9 cellular contexts compared by ENCODE assay signal in genomic region chr3:151890721-151891141, GRCh38. TPM values are rescaled to one million over a fixed set of nuclear protein-coding genes. Genes with fewer than 3 reads are reported as not detected.
DNase-seq lines count a peak whose midpoint lies in the region; ATAC-seq and TF ChIP-seq lines count a peak whose summit lies in the region.
"Had no signal": no experiment of that assay in that cellular context is flagged by ENCODE, and none has a peak within 500 bp of the region (broad histone marks: within the 10 kb centered on the region; RNA-seq: fewer than 3 reads in every experiment).

No MANE protein-coding gene starts in this region.

- H3K4me3 Mint-ChIP-seq in effector memory CD8-positive, alpha-beta T cell: peak overlapping the region in 1 of 2 donors; percentile 4

- no peaks in the 10 kb centered on the region for H3K36me3 ChIP-seq in vagina

- no peaks in the 10 kb centered on the region for H3K4me1 ChIP-seq in vagina

- H3K4me1 Mint-ChIP-seq in effector memory CD8-positive, alpha-beta T cell (ENCODE audit: low read depth in 2 of 2): peaks cover 17 to 26% of the 10 kb centered on the region in 2 donors

- intact Hi-C loops in vagina (cut with DNase I): no loop called here

- no peak overlapping the region for H3K4me3 ChIP-seq in vagina
- H3K4me3 ChIP-seq: lung had no signal

- H3K9me3 Mint-ChIP-seq in effector memory CD8-positive, alpha-beta T cell: no peaks in the 10 kb centered on the region

- no peak for TF ChIP-seq CTCF in vagina (IDR thresholded peaks at IDR 0.05)

- no peaks in the 10 kb centered on the region for H3K36me3 Mint-ChIP-seq in effector memory CD8-positive, alpha-beta T cell (ENCODE audit: insufficient read depth)

- DNase-seq in NCI-H146 treated with DMSO at 0.1 percent for 48 hours (lab: John Stamatoyannopoulos, UW; ENCODE audit: unreplicated experiment) (peak; percentile 100), GM03348 (ENCODE audit: low spot score) (no peak), vagina (ENCODE audit: extremely low spot score in 2 of 2) (no peak)
- DNase-seq in effector memory CD8-positive, alpha-beta T cell: no peak
- no peak for DNase-seq in activated CD4-positive, alpha-beta T cell treated with anti-CD3 and anti-CD28 coated beads, Interleukin-2, amount 50 U/mL, for 4 hours

- ATAC-seq in GM18508 (IDR thresholded peaks at IDR 0.05; ENCODE audit: insufficient read depth, unreplicated experiment) (peak; percentile 62), HG02840 (IDR thresholded peaks at IDR 0.05; ENCODE audit: low FRiP score, unreplicated experiment) (peak; percentile 71), HG02763 (IDR thresholded peaks at IDR 0.05; ENCODE audit: unreplicated experiment) (no peak)
- ATAC-seq in effector memory CD8-positive, alpha-beta T cell (replicated peaks): peak; percentile 89

- peak overlapping the region; percentile 13 to 67 for H3K27ac Mint-ChIP-seq in effector memory CD8-positive, alpha-beta T cell

- H3K27me3 Mint-ChIP-seq in effector memory CD8-positive, alpha-beta T cell: peaks cover 0 to 2% of the 10 kb centered on the region in 2 donors

- TF ChIP-seq POLR2A in vagina (IDR thresholded peaks at IDR 0.05): no peak

- H3K27ac ChIP-seq in vagina: no peak overlapping the region

- no peaks in the 10 kb centered on the region for H3K27me3 ChIP-seq in vagina

- no peaks in the 10 kb centered on the region for H3K9me3 ChIP-seq in vagina

RNA-seq across cellular contexts. Expression of gene SUCNR1, which starts 17.3 kb away (rescaled TPM):
- 0.49 TPM for total RNA-seq in vagina
